Comparison of ENCODE assay signal across 8 cellular contexts in genomic region chr12:114668151-114668891, GRCh38. TPM values are rescaled to one million over a fixed set of nuclear protein-coding genes. Genes with fewer than 3 reads are reported as not detected.
DNase-seq lines count a peak whose midpoint lies in the region; ATAC-seq, FAIRE-seq and TF ChIP-seq lines count a peak whose summit lies in the region.

No MANE protein-coding gene starts in this region.

- POLR2A ChIA-PET in HEK293T (lab: Yijun Ruan, JAX), result interaction anchor here (0.7 to 8.8 kb wide), 3 partner anchors 13 to 15 kb away, joined by 3 to 62 read pairs (median 3); partner anchors contain the start of gene TBX3

- FAIRE-seq in RCC 7860 (lab: Jason Lieb, UNC), result peak; percentile 69

- H3K4me3 Mint-ChIP-seq in mesothelial cell of epicardium, result peak overlapping the region; percentile 80

- peaks cover 79% of the 10 kb centered on the region for H3K4me1 Mint-ChIP-seq in mesothelial cell of epicardium

- in situ Hi-C loops in Caki2 (cut with HindIII; ENCODE audit: low pct_unique_long_range_greater_than_20kb, low sequenced_read_pairs), result no loop called here

- no peaks in the 10 kb centered on the region for H3K9me3 Mint-ChIP-seq in mesothelial cell of epicardium

- H3K27me3 Mint-ChIP-seq in mesothelial cell of epicardium (ENCODE audit: low read depth), result no peaks in the 10 kb centered on the region

- peak; percentile 48 for TF ChIP-seq CTCF in mesothelial cell of epicardium (IDR thresholded peaks at IDR 0.05; ENCODE audit: unreplicated experiment)

- peak overlapping the region; percentile 100 for H3K27ac Mint-ChIP-seq in mesothelial cell of epicardium

- TF ChIP-seq POLR2A in erythroblast (IDR thresholded peaks at IDR 0.05; ENCODE audit: low read length), result no peak

- DNase-seq in Caki2 (ENCODE audit: low read depth), result peak; percentile 85
- peak; percentile 78 for DNase-seq in HEK293T (ENCODE audit: extremely low spot score)
- DNase-seq in RCC 7860 (ENCODE audit: low spot score), result peak; percentile 82
- peak; percentile 23 to 31 for DNase-seq in erythroblast (lab: John Stamatoyannopoulos, UW)
- peak in 1 of 2 experiments; percentile 82 for DNase-seq in mesothelial cell of epicardium (ENCODE audit: low spot score in 2 of 2, unreplicated experiment in 2 of 2)
- DNase-seq in ureter (ENCODE audit: low spot score), result peak; percentile 93
- no peak for DNase-seq in GM19240 (ENCODE audit: insufficient read length, low spot score)

- CTCF ChIA-PET in HEK293T (lab: Yijun Ruan, JAX), result interaction anchor here (0.6 to 1.4 kb wide), 4 partner anchors 11 to 783 kb away, joined by 3 to 10 read pairs (median 6); partner anchors contain the start of gene TBX3

- no peak for ATAC-seq in HG02852 (IDR thresholded peaks at IDR 0.05; ENCODE audit: unreplicated experiment)

- H3K36me3 Mint-ChIP-seq in mesothelial cell of epicardium, result peaks cover 25% of the 10 kb centered on the region

TF ChIP-seq in HEK293T, 16 proteins besides CTCF, POLR2A, EP300 and RAD21:
- peak; percentile 89 for TF ChIP-seq ZNF384 (IDR thresholded peaks at IDR 0.05)
- TF ChIP-seq CTBP1 (IDR thresholded peaks at IDR 0.05; ENCODE audit: borderline replicate concordance), result no peak

RNA-seq across cellular contexts. Expression of gene TBX3, which starts 15.7 kb away (rescaled TPM):
- total RNA-seq in Caki2 (2014; rRNA removed; shearing (Covaris generic); ENCODE audit: low replicate concordance), result 1.9 and 2.2 TPM in 2 replicates
- total RNA-seq in mesothelial cell of epicardium, result 409 to 427 TPM (median 425 TPM) in 3 replicates
- 251 TPM for total RNA-seq in ureter

Comparison
In these comparisons a context has a peak if more than half of its experiments do, and no peak if none do; other contexts are left out.
1. RNA of gene TBX3, which starts 15.7 kb away (total RNA-seq): 409 to 427 TPM in mesothelial cell of epicardium and 251 TPM in ureter (single experiment); 1.9 to 2.2 TPM in Caki2; every median in the first group is over 10 times any median in the second.